Comparison of ENCODE assay signal across 37 cellular contexts in genomic region chr12:10122689-10123088, GRCh38. TPM values are rescaled to one million over a fixed set of nuclear protein-coding genes. Genes with fewer than 3 reads are reported as not detected.
"Had no signal": no experiment of that assay in that cellular context is flagged by ENCODE, and none has a peak within 500 bp of the region (broad histone marks: within the 10 kb centered on the region; RNA-seq: fewer than 3 reads in every experiment).

No MANE protein-coding gene starts in this region.

- DNase-seq: cerebellar nuclear complex; effector CD8-positive, alpha-beta T cell; endodermal cell; foreskin keratinocyte; glutamatergic neuron; heart right ventricle; hippocampal formation; kidney glomerular epithelial cell; left colon; left ventricle myocardium superior; mucosa of descending colon; naive B cell; nucleus accumbens; right cardiac atrium; sigmoid colon; stimulated activated CD4-positive, alpha-beta T cell treated with anti-CD3 and anti-CD28 coated beads, Interleukin-2, amount 100 ng/mL, for 24 hours; stimulated activated CD4-positive, alpha-beta T cell treated with anti-CD3 and anti-CD28 coated beads, Interleukin-4, amount 100 ng/mL, for 4 hours; stimulated activated naive CD8-positive, alpha-beta T cell treated with anti-CD3 and anti-CD28 coated beads, Interleukin-15, Interleukin-2, amounts not matched to agents 100 U/mL and 50 U/mL, for 24 hours; substantia nigra; testis; tibial artery had no signal

- H3K36me3 Mint-ChIP-seq: natural killer cell treated with Interleukin-12 subunit alpha and Interleukin-12 subunit beta and Interleukin-15 and Interleukin-18, amount 100 ng/mL, for 72 hours; neural progenitor cell; stimulated activated memory B cell treated with anti-CD40 and anti-IgM and Interleukin-4, amounts not matched to agents 10 μg/mL and 1 μg/mL and 100 μg/mL, for 72 hours; type B pancreatic cell had no signal

- H3K9me3 ChIP-seq: esophagus muscularis mucosa, gastroesophageal sphincter, heart right ventricle, mucosa of descending colon, prostate gland, sigmoid colon, testis, tibial artery had no signal

- H2AFZ ChIP-seq: neural progenitor cell had no signal

- H3K4me1 ChIP-seq: esophagus muscularis mucosa, foreskin keratinocyte, gastroesophageal sphincter, neural progenitor cell, prostate gland, sigmoid colon, testis, tibial artery had no signal

- H3K4me2 ChIP-seq: neural progenitor cell had no signal

- H3K9ac ChIP-seq: neural progenitor cell had no signal

- H3K9me3 Mint-ChIP-seq: natural killer cell treated with Interleukin-12 subunit alpha and Interleukin-12 subunit beta and Interleukin-15 and Interleukin-18, amount 100 ng/mL, for 72 hours; neural progenitor cell; type B pancreatic cell had no signal

- ATAC-seq: foreskin keratinocyte; gastroesophageal sphincter; heart right ventricle; left colon; left ventricle myocardium superior; mucosa of descending colon; natural killer cell treated with Interleukin-12 subunit alpha and Interleukin-12 subunit beta and Interleukin-15 and Interleukin-18, amount 100 ng/mL, for 72 hours; right cardiac atrium; stimulated activated memory B cell treated with anti-CD40 and anti-IgM and Interleukin-4, amounts not matched to agents 10 μg/mL and 1 μg/mL and 100 μg/mL, for 72 hours; stimulated activated naive CD8-positive, alpha-beta T cell treated with anti-CD3 and anti-CD28 coated beads, Interleukin-15, Interleukin-2, amounts not matched to agents 100 U/mL and 50 U/mL, for 24 hours had no signal

- H3K27me3 ChIP-seq: esophagus muscularis mucosa, foreskin keratinocyte, gastroesophageal sphincter, heart right ventricle, neural progenitor cell, sigmoid colon, testis, tibial artery had no signal

- H3K27ac ChIP-seq: esophagus muscularis mucosa, foreskin keratinocyte, gastroesophageal sphincter, neural progenitor cell, prostate gland, sigmoid colon, testis, tibial artery had no signal

- H3K36me3 ChIP-seq: esophagus muscularis mucosa, gastroesophageal sphincter, neural progenitor cell, prostate gland, sigmoid colon, tibial artery had no signal

- H3K4me3 Mint-ChIP-seq: endodermal cell; memory B cell; naive B cell; natural killer cell treated with Interleukin-12 subunit alpha and Interleukin-12 subunit beta and Interleukin-15 and Interleukin-18, amount 100 ng/mL, for 72 hours; neural progenitor cell; stimulated activated memory B cell treated with anti-CD40 and anti-IgM and Interleukin-4, amounts not matched to agents 10 μg/mL and 1 μg/mL and 100 μg/mL, for 72 hours; type B pancreatic cell had no signal

- FAIRE-seq: colon, islet of Langerhans had no signal

- H3K4me3 ChIP-seq: esophagus muscularis mucosa, gastroesophageal sphincter, heart right ventricle, lung, mucosa of descending colon, neural progenitor cell, prostate gland, sigmoid colon, testis, tibial artery had no signal

- H3K27ac Mint-ChIP-seq: endodermal cell; memory B cell; naive B cell; natural killer cell treated with Interleukin-12 subunit alpha and Interleukin-12 subunit beta and Interleukin-15 and Interleukin-18, amount 100 ng/mL, for 72 hours; neural progenitor cell; stimulated activated memory B cell treated with anti-CD40 and anti-IgM and Interleukin-4, amounts not matched to agents 10 μg/mL and 1 μg/mL and 100 μg/mL, for 72 hours; type B pancreatic cell had no signal

- H3K27me3 Mint-ChIP-seq: type B pancreatic cell had no signal

RNA-seq across cellular contexts. Expression of gene CLEC7A, which starts 7.3 kb away (rescaled TPM):
- total RNA-seq: endodermal cell; epithelial cell of proximal tubule; fibroblast of lung; natural killer cell treated with Interleukin-12 subunit alpha and Interleukin-12 subunit beta and Interleukin-15 and Interleukin-18, amount 100 ng/mL, for 72 hours; osteocyte had no signal

RNA-seq across cellular contexts. Expression of gene CLEC1A, which starts 23.9 kb away (rescaled TPM):
- total RNA-seq: endodermal cell; epithelial cell of proximal tubule; fibroblast of lung; foreskin keratinocyte; natural killer cell treated with Interleukin-12 subunit alpha and Interleukin-12 subunit beta and Interleukin-15 and Interleukin-18, amount 100 ng/mL, for 72 hours; osteocyte; renal cortical epithelial cell had no signal
- polyA plus RNA-seq: foreskin keratinocyte had no signal

RNA-seq across cellular contexts. Expression of gene OLR1, which starts 49.2 kb away (rescaled TPM):
- total RNA-seq: epithelial cell of proximal tubule; foreskin keratinocyte; left colon; natural killer cell treated with Interleukin-12 subunit alpha and Interleukin-12 subunit beta and Interleukin-15 and Interleukin-18, amount 100 ng/mL, for 72 hours; osteocyte; skeletal muscle tissue had no signal
- polyA plus RNA-seq: foreskin keratinocyte had no signal

RNA-seq across cellular contexts. Expression of gene TMEM52B, which starts 56.1 kb away (rescaled TPM):
- total RNA-seq: endodermal cell; epithelial cell of proximal tubule; foreskin keratinocyte; heart right ventricle; left colon; left ventricle myocardium superior; natural killer cell treated with Interleukin-12 subunit alpha and Interleukin-12 subunit beta and Interleukin-15 and Interleukin-18, amount 100 ng/mL, for 72 hours; osteocyte; right cardiac atrium; sigmoid colon had no signal
- polyA plus RNA-seq: foreskin keratinocyte had no signal
